ENCODE assay signal across 10 cellular contexts in genomic region chr19:5803441-5803751, GRCh38. TPM values are rescaled to one million over a fixed set of nuclear protein-coding genes. Genes with fewer than 3 reads are reported as not detected.
DNase-seq lines count a peak whose midpoint lies in the region; ATAC-seq and TF ChIP-seq lines count a peak whose summit lies in the region.
"Had no signal": no experiment of that assay in that cellular context is flagged by ENCODE, and none has a peak within 500 bp of the region (broad histone marks: within the 10 kb centered on the region; RNA-seq: fewer than 3 reads in every experiment).

No MANE protein-coding gene starts in this region.

- H3K27me3 ChIP-seq in SK-N-SH (ENCODE audit: insufficient read depth) (peaks cover 6% of the 10 kb centered on the region; the same call in 1 of the 2 replicates), smooth muscle cell (ENCODE audit: low read depth) (peaks cover 10% of the 10 kb centered on the region)

- POLR2A ChIA-PET in SK-N-SH (lab: Yijun Ruan, JAX): interaction anchor here (0.7 to 1.5 kb wide), 4 partner anchors 20 to 92 kb away, joined by 3 to 15 read pairs (median 4); no protein-coding TSS in a partner anchor
- POLR2A ChIA-PET in WTC11 (lab: Charles Lee): interaction anchor here (0.8 to 1.7 kb wide), 5 partner anchors 9 to 101 kb away, joined by 3 to 22 read pairs (median 4); partner anchors contain the start of genes CATSPERD and LONP1

- CTCF ChIA-PET in SK-N-SH (lab: Yijun Ruan, JAX) (interaction anchor here (0.6 to 3.9 kb wide), 67 partner anchors 10 to 345 kb away, joined by 3 to 73 read pairs (median 6); partner anchors contain the start of genes CAPS, CATSPERD, DUS3L and LONP1), WTC11 (lab: Charles Lee) (interaction anchor here (0.6 to 2.1 kb wide), 76 partner anchors 9 to 673 kb away, joined by 3 to 115 read pairs (median 6); partner anchors contain the start of genes CAPS, DUS3L, FUT6 and NDUFA11)

- H3K4me2 ChIP-seq in SK-N-SH: peak overlapping the region; percentile 83
- H3K4me2 ChIP-seq in smooth muscle cell: peak overlapping the region; percentile 84

- DNase-seq in SK-N-SH (no peak), WTC11 (ENCODE audit: low spot score) (no peak), fibroblast of villous mesenchyme (ENCODE audit: low read depth) (no peak), smooth muscle cell (lab: John Stamatoyannopoulos, UW; ENCODE audit: unreplicated experiment) (no peak), NCI-H345 treated with DMSO at 0.1 percent for 48 hours (lab: John Stamatoyannopoulos, UW; ENCODE audit: unreplicated experiment) (no peak), NCI-H146 (lab: John Stamatoyannopoulos, UW) (no peak)

- H3K9me3 Mint-ChIP-seq in WTC11: no peaks in the 10 kb centered on the region

- WGBS in SK-N-SH (ENCODE audit: low lambda C conversion rate): 57% methylated on average over 8 of the region's 8 CpGs
- 21% methylated on average over 8 of the region's 8 CpGs for WGBS in smooth muscle cell (ENCODE audit: low lambda C conversion rate)

- no peaks in the 10 kb centered on the region for H3K9me3 ChIP-seq in SK-N-SH
- H3K9me3 ChIP-seq in smooth muscle cell (replicated peaks; ENCODE audit: low read depth): no peaks in the 10 kb centered on the region

- no peak for TF ChIP-seq EP300 in SK-N-SH (IDR thresholded peaks at IDR 0.05; ENCODE audit: borderline replicate concordance in 1 of 2, low read depth in 1 of 2, low read length in 1 of 2)

- no peaks in the 10 kb centered on the region for H3K36me3 ChIP-seq in SK-N-SH (replicated peaks in 1 of 2; ENCODE audit: control insufficient read depth in 1 of 2, insufficient read depth in 2 of 2, low read length in 1 of 2)
- no peaks in the 10 kb centered on the region for H3K36me3 ChIP-seq in smooth muscle cell (ENCODE audit: low read depth)

- no peaks in the 10 kb centered on the region for H3F3A ChIP-seq in SK-N-SH (replicated peaks; ENCODE audit: insufficient read depth)
- peaks cover 12% of the 10 kb centered on the region for H3F3A ChIP-seq in smooth muscle cell (ENCODE audit: low read depth)

- H4K20me1 ChIP-seq in SK-N-SH (ENCODE audit: insufficient read depth): no peaks in the 10 kb centered on the region
- H4K20me1 ChIP-seq in smooth muscle cell (ENCODE audit: low read depth): no peaks in the 10 kb centered on the region

- peaks cover 3 to 35% of the 10 kb centered on the region in 2 experiments; a peak in 1 of 4 replicates for H3K4me1 ChIP-seq in SK-N-SH (ENCODE audit: control insufficient read depth in 1 of 2, insufficient read depth in 2 of 2, low read depth in 1 of 2, low read length in 1 of 2)
- H3K4me1 ChIP-seq in smooth muscle cell (ENCODE audit: low read depth): no peaks in the 10 kb centered on the region

- peak overlapping the region; percentile 64 for H3K4me3 Mint-ChIP-seq in WTC11

- no peaks in the 10 kb centered on the region for H3K36me3 Mint-ChIP-seq in WTC11

- no peak for TF ChIP-seq CTCF in SK-N-SH (IDR thresholded peaks at IDR 0.05)
- TF ChIP-seq CTCF in WTC11 (IDR thresholded peaks at IDR 0.05): no peak
- TF ChIP-seq CTCF in fibroblast of villous mesenchyme (IDR thresholded peaks at IDR 0.05; ENCODE audit: insufficient read depth, low read depth, low read length): no peak
- no peak for TF ChIP-seq CTCF in smooth muscle cell (IDR thresholded peaks at IDR 0.05; ENCODE audit: borderline replicate concordance, insufficient read depth, poor library complexity, severe bottlenecking)

- no peak overlapping the region for H3K27ac ChIP-seq in SK-N-SH (ENCODE audit: low read depth in 2 of 2, low read length in 1 of 2)
- H3K27ac ChIP-seq in smooth muscle cell (ENCODE audit: low read depth): no peak overlapping the region
- H3K27ac ChIP-seq: 22Rv1 had no signal

- H3K4me3 ChIP-seq in SK-N-SH (ENCODE audit: low read depth in 2 of 2, low read length in 1 of 2): peak overlapping the region; percentile 30 to 56; a peak in 3 of 4 replicates
- peak overlapping the region; percentile 41 for H3K4me3 ChIP-seq in fibroblast of villous mesenchyme (ENCODE audit: low read depth, low read length)
- peak overlapping the region; percentile 43 for H3K4me3 ChIP-seq in smooth muscle cell
- H3K4me3 ChIP-seq: lung had no signal

- TF ChIP-seq RAD21 in SK-N-SH (IDR thresholded peaks at IDR 0.05; ENCODE audit: low read length): no peak

- H2AFZ ChIP-seq in SK-N-SH (ENCODE audit: low read depth) (peak overlapping the region; percentile 99), smooth muscle cell (ENCODE audit: low read depth) (peak overlapping the region; percentile 76)

- no peak for ATAC-seq in SK-N-SH treated with all-trans-retinoic acid at 6 μM for 48 hours
- no peak for ATAC-seq in WTC11
- no peak for ATAC-seq in HG02884 (IDR thresholded peaks at IDR 0.05; ENCODE audit: unreplicated experiment)

- no peaks in the 10 kb centered on the region for H3K79me2 ChIP-seq in SK-N-SH (ENCODE audit: insufficient read depth)
- H3K79me2 ChIP-seq in smooth muscle cell (ENCODE audit: low read depth): no peaks in the 10 kb centered on the region

- H3K9ac ChIP-seq in SK-N-SH (no peak overlapping the region), smooth muscle cell (ENCODE audit: low read depth) (no peak overlapping the region)

- peaks cover 13% of the 10 kb centered on the region for H3K4me1 Mint-ChIP-seq in WTC11

- no peak overlapping the region for H3K27ac Mint-ChIP-seq in WTC11

- H3K27me3 Mint-ChIP-seq in WTC11 (ENCODE audit: low read depth): peaks cover 53% of the 10 kb centered on the region

- H3K9me2 ChIP-seq in SK-N-SH: no peaks in the 10 kb centered on the region

TF ChIP-seq in SK-N-SH, 30 proteins besides CTCF, POLR2A, EP300 and RAD21 (continues in another document):
- TF ChIP-seq FOSL2 (IDR thresholded peaks at IDR 0.05; ENCODE audit: borderline replicate concordance, low read depth) (no peak), TAF1 (IDR thresholded peaks at IDR 0.05; ENCODE audit: borderline replicate concordance, low read depth, low read length) (no peak), SMC3 (IDR thresholded peaks at IDR 0.05; ENCODE audit: low read depth, low read length) (no peak), TEAD4 (IDR thresholded peaks at IDR 0.05; ENCODE audit: borderline replicate concordance, insufficient read depth) (no peak), GABPA (IDR thresholded peaks at IDR 0.05; ENCODE audit: low read depth) (no peak)

TF ChIP-seq in SK-N-SH treated with all-trans-retinoic acid at 6 μM for 48 hours, 23 proteins besides CTCF, POLR2A, EP300 and RAD21 (continues in another document):
- TF ChIP-seq RARB (CRISPR knock-in tag; IDR thresholded peaks at IDR 0.05) (no peak), TOX (CRISPR knock-in tag; IDR thresholded peaks at IDR 0.05; ENCODE audit: borderline replicate concordance) (no peak), ZFP3 (CRISPR knock-in tag; IDR thresholded peaks at IDR 0.05) (no peak), TCF4 (CRISPR knock-in tag; IDR thresholded peaks at IDR 0.05; ENCODE audit: borderline replicate concordance) (no peak)

RNA-seq across cellular contexts. Expression of gene NRTN, which starts 1.5 kb away (rescaled TPM):
- polyA plus RNA-seq in SK-N-SH (2012; rRNA removed) (0.54 and 0.99 TPM in 2 replicates), smooth muscle cell (5.4 and 5.7 TPM in 2 replicates)
- polyA plus RNA-seq in SK-N-SH (2012; cell fraction: cytosol; rRNA removed): 0.31 and 0.77 TPM in 2 replicates
- 0.73 and 0.92 TPM in 2 replicates for polyA plus RNA-seq in SK-N-SH (2012; cell fraction: nucleus; rRNA removed)
- total RNA-seq in WTC11 (2021) (4.7 to 6.1 TPM (median 4.9 TPM) in 3 replicates), fibroblast of villous mesenchyme (0.32 TPM in 1 of 2 replicates, not detected in the other), smooth muscle cell (2.2 TPM in 1 of 2 replicates, not detected in the other)

RNA-seq across cellular contexts. Expression of gene DUS3L, which starts 12.4 kb away (rescaled TPM):
- polyA plus RNA-seq in SK-N-SH (2012; rRNA removed) (44.0 and 45.2 TPM in 2 replicates), smooth muscle cell (18.5 and 19.0 TPM in 2 replicates)
- 20.9 and 24.8 TPM in 2 replicates for polyA plus RNA-seq in SK-N-SH (2012; cell fraction: cytosol; rRNA removed)
- polyA plus RNA-seq in SK-N-SH (2012; cell fraction: nucleus; rRNA removed): 151 and 182 TPM in 2 replicates
- total RNA-seq in WTC11 (2021) (30.6 to 39.3 TPM (median 34.6 TPM) in 3 replicates), fibroblast of villous mesenchyme (15.8 and 19.9 TPM in 2 replicates), smooth muscle cell (12.8 and 19.7 TPM in 2 replicates)

RNA-seq across cellular contexts. Expression of gene PRR22, which starts 18.9 kb away (rescaled TPM):
- polyA plus RNA-seq in SK-N-SH (2012; rRNA removed): 0.82 and 0.91 TPM in 2 replicates
- 0.12 and 0.25 TPM in 2 replicates for polyA plus RNA-seq in SK-N-SH (2012; cell fraction: cytosol; rRNA removed)
- 8.4 and 9.5 TPM in 2 replicates for polyA plus RNA-seq in SK-N-SH (2012; cell fraction: nucleus; rRNA removed)
- total RNA-seq in WTC11 (2021): 2.6 to 3.3 TPM (median 3.0 TPM) in 3 replicates
- under 0.01 and 0.32 TPM in 2 replicates for total RNA-seq in fibroblast of villous mesenchyme
- 1.5 and 2.2 TPM in 2 replicates for total RNA-seq in smooth muscle cell
- 0.65 and 1.7 TPM in 2 replicates for polyA plus RNA-seq in smooth muscle cell

RNA-seq across cellular contexts. Expression of gene FUT6, which starts 36.1 kb away (rescaled TPM):
- polyA plus RNA-seq in SK-N-SH (2012; rRNA removed) (not detected in 2 replicates), smooth muscle cell (not detected in 2 replicates)
- not detected in 2 replicates for polyA plus RNA-seq in SK-N-SH (2012; cell fraction: cytosol; rRNA removed)
- not detected in 2 replicates for polyA plus RNA-seq in SK-N-SH (2012; cell fraction: nucleus; rRNA removed)
- total RNA-seq in WTC11 (2021) (not detected in 3 replicates), fibroblast of villous mesenchyme (not detected in 2 replicates), smooth muscle cell (0.22 TPM in 1 of 2 replicates, not detected in the other)

RNA-seq across cellular contexts. Expression of gene FUT3, which starts 47.9 kb away (rescaled TPM):
- polyA plus RNA-seq in SK-N-SH (2012; rRNA removed) (not detected in 2 replicates), smooth muscle cell (0.24 TPM in 1 of 2 replicates, not detected in the other)
- not detected in 2 replicates for polyA plus RNA-seq in SK-N-SH (2012; cell fraction: cytosol; rRNA removed)
- not detected in 2 replicates for polyA plus RNA-seq in SK-N-SH (2012; cell fraction: nucleus; rRNA removed)
- total RNA-seq in WTC11 (2021) (0.23 to 0.62 TPM (median 0.48 TPM) in 3 replicates), fibroblast of villous mesenchyme (under 0.01 TPM in 1 of 2 replicates, not detected in the other), smooth muscle cell (0.18 and 0.58 TPM in 2 replicates)

Comparison
In these comparisons a context has a peak if more than half of its experiments do, and no peak if none do; other contexts are left out.
1. Of the 6 proteins assayed by ChIP-seq in both WTC11 and SK-N-SH: peak only in WTC11: USF1; only in SK-N-SH: none; in both: none; in neither: 5.